Comparison of ENCODE assay signal across 35 cellular contexts in the genomic region with DNA sequence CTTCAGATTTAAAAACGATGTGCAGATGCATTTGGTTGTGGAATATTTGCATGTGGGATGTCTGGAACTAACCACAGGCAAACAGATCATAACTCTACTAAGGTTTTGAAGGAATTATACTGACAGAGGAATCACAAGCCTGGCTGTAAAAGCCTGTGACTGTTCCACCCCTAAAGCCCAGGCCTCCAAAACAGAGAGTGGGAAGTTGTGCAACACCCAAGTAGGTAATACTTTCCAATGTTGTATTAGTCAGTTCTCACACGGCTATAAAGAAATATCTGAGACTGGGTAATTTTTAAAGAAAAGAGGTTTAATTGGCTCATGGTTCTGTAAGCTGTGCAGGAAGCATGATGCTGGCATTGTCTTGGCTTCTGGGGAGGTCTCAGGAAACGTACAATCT.
DNase-seq lines count a peak whose midpoint lies in the region; ATAC-seq and TF ChIP-seq lines count a peak whose summit lies in the region.
"Had no signal": no experiment of that assay in that cellular context is flagged by ENCODE, and none has a peak within 500 bp of the region (broad histone marks: within the 10 kb centered on the region; RNA-seq: fewer than 3 reads in every experiment).

No MANE protein-coding gene starts in this region.

- in situ Hi-C loops in mammary epithelial cell (cut with MboI; ENCODE audit: low sequenced_read_pairs in 2 of 2) = no loop called here

- H3K4me2 ChIP-seq in mammary epithelial cell (ENCODE audit: insufficient read depth, low read depth, low read length) = no peak overlapping the region
- H3K4me2 ChIP-seq: KMS-11 had no signal

- TF ChIP-seq CTCF in MCF 10A (IDR thresholded peaks at IDR 0.05; ENCODE audit: unreplicated experiment) (no peak), mammary epithelial cell (conservative IDR thresholded peaks at IDR 0.05 in 1 of 2, IDR thresholded peaks at IDR 0.05 in 1 of 2; ENCODE audit: extremely low read depth in 1 of 2, insufficient read depth in 1 of 2, low read depth in 1 of 2, low read length in 2 of 2) (no peak), fibroblast of villous mesenchyme (IDR thresholded peaks at IDR 0.05; ENCODE audit: insufficient read depth, low read depth, low read length) (no peak), stomach (IDR thresholded peaks at IDR 0.05) (no peak)

- DNase-seq in MCF 10A (ENCODE audit: unreplicated experiment) (peak; percentile 23), mammary epithelial cell (no peak), NCI-H526 treated with DMSO at 0.1 percent for 48 hours (lab: John Stamatoyannopoulos, UW) (peak; percentile 36), fibroblast of villous mesenchyme (ENCODE audit: low read depth) (peak; percentile 6), right cardiac atrium (no peak), stomach (no peak)
- no peak for DNase-seq in activated naive CD4-positive, alpha-beta T cell (lab: John Stamatoyannopoulos, UW)
- DNase-seq: activated CD4-positive, alpha-beta memory T cell treated with anti-CD3 and anti-CD28 coated beads for 36 hours; activated naive CD4-positive, alpha-beta T cell treated with Interleukin-2 at 50 U/mL for 16 hours; activated T-cell treated with anti-CD3 and anti-CD28 coated beads, Interleukin-2, amount 50 U/mL, for 72 hours; adrenal gland; body of pancreas; CD8-positive, alpha-beta memory T cell; dermis blood vessel endothelial cell; endodermal cell; gastrocnemius medialis; left colon; MM.1S; NCI-H1436 treated with DMSO at 0.1 percent for 48 hours; NCI-H2081 treated with DMSO at 0.1 percent for 48 hours; NCI-H226; NCI-H748 treated with DMSO at 0.1 percent for 48 hours; ovary; retina; spleen; stimulated activated CD4-positive, alpha-beta T cell treated with anti-CD3 and anti-CD28 coated beads, Interleukin-2, amount 100 ng/mL, for 24 hours; stimulated activated naive CD8-positive, alpha-beta T cell treated with anti-CD3 and anti-CD28 coated beads, Interleukin-15, Interleukin-2, amounts not matched to agents 100 U/mL and 50 U/mL, for 24 hours; T-helper 17 cell had no signal

- H3K27ac ChIP-seq in mammary epithelial cell (ENCODE audit: insufficient read depth, low read depth, low read length) (no peak overlapping the region), right cardiac atrium (ENCODE audit: low read length) (no peak overlapping the region), stomach (no peak overlapping the region)
- H3K27ac ChIP-seq: adrenal gland, body of pancreas, gastrocnemius medialis, KMS-11, ovary, spleen, thoracic aorta had no signal

- BruUV-seq in MCF 10A (replicated peaks; lab: Mats Ljungman, UMichigan) (no TSS peak), mammary epithelial cell (replicated peaks; lab: Mats Ljungman, UMichigan) (no TSS peak)

- no peaks in the 10 kb centered on the region for H3K4me1 Mint-ChIP-seq in MCF 10A (ENCODE audit: insufficient read depth, unreplicated experiment)
- H3K4me1 Mint-ChIP-seq: CD8-positive, alpha-beta memory T cell; neural crest cell had no signal

- no peaks in the 10 kb centered on the region for H3K9me3 Mint-ChIP-seq in MCF 10A (ENCODE audit: unreplicated experiment)
- H3K9me3 Mint-ChIP-seq: activated CD4-positive, alpha-beta memory T cell treated with anti-CD3 and anti-CD28 coated beads for 36 hours; CD8-positive, alpha-beta memory T cell; endodermal cell; neural crest cell had no signal

- WGBS in mammary epithelial cell (ENCODE audit: low coverage, missing lambda C conversion rate) = 19% methylated on average over 3 of the region's 3 CpGs
- WGBS in right cardiac atrium = 45% methylated on average over 3 of the region's 3 CpGs
- WGBS in stomach, 5 donors = 53 to 67% (median 63%) methylated on average over 3 of the region's 3 CpGs

- H4K20me1 ChIP-seq in mammary epithelial cell (ENCODE audit: insufficient read depth, low read length) = no peaks in the 10 kb centered on the region

- H3K9me3 ChIP-seq in mammary epithelial cell (replicated peaks; ENCODE audit: insufficient read depth, low read length) (no peaks in the 10 kb centered on the region), right cardiac atrium (ENCODE audit: control insufficient read depth, low read length) (no peaks in the 10 kb centered on the region), stomach (no peaks in the 10 kb centered on the region)
- H3K9me3 ChIP-seq: body of pancreas, gastrocnemius medialis, ovary, thoracic aorta had no signal

- H3K27ac Mint-ChIP-seq in MCF 10A (ENCODE audit: low read depth, unreplicated experiment) = no peak overlapping the region
- H3K27ac Mint-ChIP-seq: activated CD4-positive, alpha-beta memory T cell treated with anti-CD3 and anti-CD28 coated beads for 36 hours; activated T-cell treated with anti-CD3 and anti-CD28 coated beads, Interleukin-2, amount 50 U/mL, for 72 hours; CD8-positive, alpha-beta memory T cell; endodermal cell; memory B cell; T-helper 17 cell had no signal

- H3K9ac ChIP-seq in mammary epithelial cell (ENCODE audit: insufficient read depth, low read length) = no peak overlapping the region
- H3K9ac ChIP-seq: KMS-11 had no signal

- H3K27me3 Mint-ChIP-seq in MCF 10A (ENCODE audit: insufficient read depth, unreplicated experiment) = peaks cover 91% of the 10 kb centered on the region

- no peak for TF ChIP-seq EP300 in stomach (IDR thresholded peaks at IDR 0.05)

- H3K4me1 ChIP-seq in mammary epithelial cell (ENCODE audit: insufficient read depth, low read length) (no peaks in the 10 kb centered on the region), right cardiac atrium (ENCODE audit: control insufficient read depth, insufficient read depth, low read length) (no peaks in the 10 kb centered on the region), stomach (no peaks in the 10 kb centered on the region)
- H3K4me1 ChIP-seq: adrenal gland, body of pancreas, gastrocnemius medialis, spleen had no signal

- no peaks in the 10 kb centered on the region for H3K27me3 ChIP-seq in mammary epithelial cell (ENCODE audit: insufficient read depth, low read length)
- H3K27me3 ChIP-seq in right cardiac atrium (ENCODE audit: control insufficient read depth, insufficient read depth) = no peaks in the 10 kb centered on the region
- peaks cover 0 to 6% (median 0%) of the 10 kb centered on the region in 3 donors for H3K27me3 ChIP-seq in stomach
- H3K27me3 ChIP-seq: body of pancreas, ovary had no signal

- CTCF ChIA-PET in MCF 10A (lab: Yijun Ruan, JAX) = interaction anchor here (0.7 to 2.2 kb wide), 3 partner anchors 11 to 54 kb away, joined by 4 to 8 read pairs (median 4); no protein-coding TSS in a partner anchor
- CTCF ChIA-PET in mammary epithelial cell (lab: Charles Lee; ENCODE audit: low non-redundant PET) = no interaction called here

- H3K36me3 ChIP-seq in mammary epithelial cell (ENCODE audit: insufficient read depth, low read length) = no peaks in the 10 kb centered on the region
- no peaks in the 10 kb centered on the region for H3K36me3 ChIP-seq in stomach
- H3K36me3 ChIP-seq: adrenal gland, gastrocnemius medialis, ovary, spleen, thoracic aorta had no signal

- TF ChIP-seq POLR2A in stomach (IDR thresholded peaks at IDR 0.05) = no peak

- no peak overlapping the region for H2AFZ ChIP-seq in mammary epithelial cell (ENCODE audit: low read depth, low read length)

- dilution Hi-C loops in mammary epithelial cell (cut with HindIII; ENCODE audit: low sequenced_read_pairs) = no loop called here

- no peak overlapping the region for H3K4me3 Mint-ChIP-seq in MCF 10A (ENCODE audit: unreplicated experiment)
- H3K4me3 Mint-ChIP-seq: activated CD4-positive, alpha-beta memory T cell treated with anti-CD3 and anti-CD28 coated beads for 36 hours; activated T-cell treated with anti-CD3 and anti-CD28 coated beads, Interleukin-2, amount 50 U/mL, for 72 hours; CD8-positive, alpha-beta memory T cell; endodermal cell; memory B cell; neural crest cell had no signal

- H3K36me3 Mint-ChIP-seq in MCF 10A (ENCODE audit: insufficient read depth, unreplicated experiment) = no peaks in the 10 kb centered on the region
- H3K36me3 Mint-ChIP-seq: activated CD4-positive, alpha-beta memory T cell treated with anti-CD3 and anti-CD28 coated beads for 36 hours; CD8-positive, alpha-beta memory T cell; memory B cell had no signal

- no peaks in the 10 kb centered on the region for H3K79me2 ChIP-seq in mammary epithelial cell (ENCODE audit: insufficient read depth, low read length)

- H3K4me3 ChIP-seq in mammary epithelial cell (replicated peaks in 1 of 3; ENCODE audit: insufficient read depth in 1 of 3, low read depth in 2 of 3, low read length in 3 of 3) = no peak overlapping the region
- H3K4me3 ChIP-seq in fibroblast of villous mesenchyme (ENCODE audit: low read depth, low read length) = no peak overlapping the region
- no peak overlapping the region for H3K4me3 ChIP-seq in right cardiac atrium (ENCODE audit: low read length)
- H3K4me3 ChIP-seq in stomach = no peak overlapping the region
- H3K4me3 ChIP-seq: adrenal gland, body of pancreas, gastrocnemius medialis, ovary, spleen, thoracic aorta had no signal

- POLR2A ChIA-PET in MCF 10A (lab: Yijun Ruan, JAX) = no interaction called here

- ATAC-seq in right cardiac atrium = no peak
- no peak for ATAC-seq in GM21526 (IDR thresholded peaks at IDR 0.05; ENCODE audit: low FRiP score, unreplicated experiment)
- ATAC-seq: activated CD4-positive, CD25-positive, alpha-beta regulatory T cell treated with anti-CD3 and anti-CD28 coated beads, Interleukin-2, amount 50 U/mL, for 24 hours; activated T-cell treated with anti-CD3 and anti-CD28 coated beads, Interleukin-2, amount 50 U/mL, for 72 hours; body of pancreas; esophagus mucosa; gastrocnemius medialis; left colon; stimulated activated naive CD8-positive, alpha-beta T cell treated with anti-CD3 and anti-CD28 coated beads, Interleukin-15, Interleukin-2, amounts not matched to agents 100 U/mL and 50 U/mL, for 24 hours; T-helper 17 cell had no signal

- intact Hi-C loops in MCF 10A (cut with micrococcal nuclease) (no loop called here), mammary epithelial cell (cut with micrococcal nuclease) (no loop called here), right cardiac atrium (cut with DNase I) (no loop called here), stomach (cut with DNase I; ENCODE audit: low total_unique reads) (no loop called here)

Comparison
In these comparisons a context has a peak if more than half of its experiments do, and no peak if none do; other contexts are left out.
1. DNase-seq: peak in MCF 10A (single experiment), NCI-H526 treated with DMSO at 0.1 percent for 48 hours (single experiment) and fibroblast of villous mesenchyme (single experiment); none in mammary epithelial cell (single experiment), right cardiac atrium (0 of 3), stomach (single experiment) and activated naive CD4-positive, alpha-beta T cell (0 of 4).